ENCODE assay signal across 8 cellular contexts in the genomic region with DNA sequence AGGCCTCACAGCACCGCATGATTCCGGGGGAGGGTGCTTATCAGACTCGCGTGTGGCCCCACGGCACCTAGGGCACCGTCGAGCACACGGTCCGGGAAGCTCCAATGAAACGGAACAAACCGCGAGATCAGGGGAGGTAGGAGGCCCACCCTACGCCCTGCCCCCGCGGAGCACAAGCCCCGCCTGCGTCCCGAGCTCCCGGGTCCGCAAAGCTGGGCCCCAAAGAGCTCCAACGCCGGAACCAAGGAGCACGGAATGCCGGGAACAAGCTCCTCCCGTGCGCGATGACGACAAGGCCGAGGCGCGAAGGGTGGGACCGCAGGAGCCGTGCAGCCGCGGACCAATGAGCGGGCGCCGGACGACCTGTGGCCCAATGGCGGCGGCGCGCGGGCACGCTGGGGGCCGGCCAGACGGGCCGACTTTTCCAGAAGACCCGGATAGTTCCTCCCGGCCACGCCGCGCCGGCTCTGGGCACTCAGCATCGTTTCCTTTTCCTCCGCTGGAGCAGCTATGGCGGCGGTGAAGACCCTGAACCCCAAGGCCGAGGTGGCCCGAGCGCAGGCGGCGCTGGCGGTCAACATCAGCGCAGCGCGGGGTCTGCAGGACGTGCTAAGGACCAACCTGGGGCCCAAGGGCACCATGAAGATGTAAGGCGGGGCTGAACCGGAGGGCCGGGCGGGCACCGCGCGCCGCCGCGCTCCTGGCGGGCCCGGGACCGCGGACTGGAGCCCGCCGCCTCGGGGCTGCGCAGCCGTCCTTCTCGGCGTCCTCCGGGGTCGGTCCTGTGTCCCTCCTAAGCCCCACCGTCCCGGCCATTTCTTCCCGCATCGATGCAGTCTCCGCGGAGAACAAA. TPM values are rescaled to one million over a fixed set of nuclear protein-coding genes. Genes with fewer than 3 reads are reported as not detected.
DNase-seq lines count a peak whose midpoint lies in the region; ATAC-seq and TF ChIP-seq lines count a peak whose summit lies in the region.

TSS of gene CCT6A (plus strand) at position 427 of the 853 bp plus-strand sequence. CDS start at position 511, 84 bp downstream.
TSS of gene PSPH (minus strand) at position 106 of the 853 bp plus-strand sequence. CDS start 30,232 bp downstream, outside the sequence.

- peak within 1 kb of the TSS; percentile 95 for H3K27ac ChIP-seq in cardiac muscle cell
- peak within 1 kb of the TSS; percentile 93 for H3K27ac ChIP-seq in trophoblast cell (ENCODE audit: low read depth, low read length)
- H3K27ac ChIP-seq in transverse colon, result peak within 1 kb of the TSS; percentile 89 to 96 (median 94)

- H3K79me1 ChIP-seq in trophoblast cell (ENCODE audit: low read length), result peaks cover 11% of the 10 kb centered on the region

- H3K4me3 Mint-ChIP-seq in activated naive CD8-positive, alpha-beta T cell treated with anti-CD3 and anti-CD28 coated beads, Interleukin-2, amount 50 U/mL, for 24 hours, result peak within 1 kb of the TSS; percentile 99

- H3K4ac ChIP-seq in trophoblast cell (ENCODE audit: low read depth, low read length), result peak within 1 kb of the TSS; percentile 98

- H3K4me3 ChIP-seq in GM12865 (ENCODE audit: low read depth, low read length) (peak within 1 kb of the TSS; percentile 99), cardiac muscle cell (peak within 1 kb of the TSS; percentile 91), trophoblast cell (ENCODE audit: low read depth, low read length) (peak within 1 kb of the TSS; percentile 97), transverse colon (peak within 1 kb of the TSS; percentile 61 to 94 (median 74))

- H3K27me3 Mint-ChIP-seq in activated naive CD8-positive, alpha-beta T cell treated with anti-CD3 and anti-CD28 coated beads, Interleukin-2, amount 50 U/mL, for 24 hours, result no peaks in the 10 kb centered on the region

- H2BK12ac ChIP-seq in trophoblast cell (ENCODE audit: low read length), result peak within 1 kb of the TSS; percentile 77

- no peak for TF ChIP-seq CTCF in GM12865 (IDR thresholded peaks at IDR 0.05; ENCODE audit: insufficient read depth, low read depth, low read length, missing control alignments)
- TF ChIP-seq CTCF in cardiac muscle cell (IDR thresholded peaks at IDR 0.05; ENCODE audit: low read depth, low read length), result no peak
- no peak for TF ChIP-seq CTCF in transverse colon (IDR thresholded peaks at IDR 0.05)

- H3K36me3 ChIP-seq in cardiac muscle cell (peaks cover 31% of the 10 kb centered on the region), trophoblast cell (ENCODE audit: control insufficient read depth in 1 of 2, insufficient read depth in 2 of 2, low read length in 2 of 2) (peaks cover 12 to 17% of the 10 kb centered on the region in 2 experiments), transverse colon (peaks cover 0 to 24% (median 7%) of the 10 kb centered on the region in 4 donors)

- intact Hi-C loops in transverse colon (cut with DNase I; ENCODE audit: low total_unique reads), result no loop called here

- peak within 1 kb of the TSS; percentile 96 for H3K9ac ChIP-seq in trophoblast cell (ENCODE audit: low read length)

- peak within 1 kb of the TSS; percentile 84 for H2AFZ ChIP-seq in trophoblast cell (ENCODE audit: insufficient read depth, low read length, poor library complexity)

- H3K18ac ChIP-seq in trophoblast cell (ENCODE audit: low read length), result peak within 1 kb of the TSS; percentile 97

- peaks cover 13% of the 10 kb centered on the region for H3K4me1 ChIP-seq in cardiac muscle cell (ENCODE audit: low read depth)
- peaks cover 7 to 8% of the 10 kb centered on the region in 2 experiments for H3K4me1 ChIP-seq in trophoblast cell (ENCODE audit: control insufficient read depth in 1 of 2, insufficient read depth in 2 of 2, low read length in 2 of 2)
- H3K4me1 ChIP-seq in transverse colon, result peaks cover 11 to 58% (median 35%) of the 10 kb centered on the region in 4 donors

- peak; percentile 92 for TF ChIP-seq POLR2A in transverse colon (IDR thresholded peaks at IDR 0.05)

- peaks cover 53% of the 10 kb centered on the region for H3K4me1 Mint-ChIP-seq in activated naive CD8-positive, alpha-beta T cell treated with anti-CD3 and anti-CD28 coated beads, Interleukin-2, amount 50 U/mL, for 24 hours

- H3K9me3 Mint-ChIP-seq in activated naive CD8-positive, alpha-beta T cell treated with anti-CD3 and anti-CD28 coated beads, Interleukin-2, amount 50 U/mL, for 24 hours, result no peaks in the 10 kb centered on the region

- no peak for TF ChIP-seq EP300 in transverse colon (IDR thresholded peaks at IDR 0.05; ENCODE audit: low read depth)

- peak within 1 kb of the TSS; percentile 97 for H4K91ac ChIP-seq in trophoblast cell (ENCODE audit: low read depth, low read length)

- peak; percentile 96 for ATAC-seq in HG02763 (IDR thresholded peaks at IDR 0.05; ENCODE audit: unreplicated experiment)
- ATAC-seq in activated naive CD8-positive, alpha-beta T cell treated with anti-CD3 and anti-CD28 coated beads, Interleukin-2, amount 50 U/mL, for 24 hours, result peak; percentile 93

- H3K27me3 ChIP-seq in cardiac muscle cell (no peaks in the 10 kb centered on the region), trophoblast cell (ENCODE audit: insufficient read depth, low read length) (no peaks in the 10 kb centered on the region), transverse colon (no peaks in the 10 kb centered on the region)

- H4K12ac ChIP-seq in trophoblast cell (ENCODE audit: low read depth, low read length), result peak within 1 kb of the TSS; percentile 99

- H3K9me3 ChIP-seq in cardiac muscle cell (ENCODE audit: low read depth), result no peaks in the 10 kb centered on the region
- no peaks in the 10 kb centered on the region for H3K9me3 ChIP-seq in trophoblast cell (ENCODE audit: insufficient read depth, low read depth, low read length)
- no peaks in the 10 kb centered on the region for H3K9me3 ChIP-seq in transverse colon

- peak within 1 kb of the TSS; percentile 89 for H2BK5ac ChIP-seq in trophoblast cell (ENCODE audit: low read depth, low read length, poor library complexity)

- peaks cover 23% of the 10 kb centered on the region for H3K79me2 ChIP-seq in trophoblast cell (ENCODE audit: control insufficient read depth, insufficient read depth, low read length, poor library complexity)

- H3K23ac ChIP-seq in trophoblast cell (ENCODE audit: low read length), result no peak within 1 kb of the TSS

- peak within 1 kb of the TSS; percentile 86 for H2AK5ac ChIP-seq in trophoblast cell (ENCODE audit: low read length)

- in situ Hi-C loops in transverse colon (cut with MboI; ENCODE audit: low pct_ligation_motif_present in 1 of 4, low pct_unique_long_range_greater_than_20kb in 1 of 4, low sequenced_read_pairs in 3 of 4), result no loop called here

- peak within 1 kb of the TSS; percentile 98 for H3K14ac ChIP-seq in trophoblast cell (ENCODE audit: low read length)

- H3K4me2 ChIP-seq in trophoblast cell (ENCODE audit: low read length), result peak within 1 kb of the TSS; percentile 75

- H2BK120ac ChIP-seq in trophoblast cell (ENCODE audit: insufficient read depth, low read length, poor library complexity), result peak within 1 kb of the TSS; percentile 75

- peaks cover 49% of the 10 kb centered on the region for H3K36me3 Mint-ChIP-seq in activated naive CD8-positive, alpha-beta T cell treated with anti-CD3 and anti-CD28 coated beads, Interleukin-2, amount 50 U/mL, for 24 hours (ENCODE audit: low read depth)

- H3K27ac Mint-ChIP-seq in activated naive CD8-positive, alpha-beta T cell treated with anti-CD3 and anti-CD28 coated beads, Interleukin-2, amount 50 U/mL, for 24 hours, result peak within 1 kb of the TSS; percentile 99

- H4K8ac ChIP-seq in trophoblast cell (ENCODE audit: low read depth, low read length), result peak within 1 kb of the TSS; percentile 97

- peak; percentile 99 for DNase-seq in GM12865 (ENCODE audit: low read depth)
- peak; percentile 79 for DNase-seq in NCI-H1417 treated with DMSO at 0.1 percent for 48 hours (lab: John Stamatoyannopoulos, UW)
- DNase-seq in SW480 (ENCODE audit: low spot score), result peak; percentile 99
- peak; percentile 96 for DNase-seq in activated naive CD8-positive, alpha-beta T cell treated with anti-CD3 and anti-CD28 coated beads, Interleukin-2, amount 50 U/mL, for 24 hours
- DNase-seq in cardiac muscle cell (ENCODE audit: low read depth in 1 of 2, low spot score in 1 of 2), result peak; percentile 99
- peak; percentile 98 to 99 for DNase-seq in trophoblast cell
- peak; percentile 98 for DNase-seq in transverse colon

- WGBS in trophoblast cell (ENCODE audit: extremely low coverage, insufficient coverage, insufficient read length), result no CpG with 5 or more reads among the region's 97 CpGs
- 0% methylated on average over 66 of the region's 97 CpGs; no CpG with 5 or more reads in 1 of the 2 donors for whole genome bisulfite sequencing in transverse colon (ENCODE audit: low coverage in 1 of 2), 2 donors

RNA-seq across cellular contexts. Expression of gene CCT6A, which starts in this region (rescaled TPM):
- total RNA-seq in cardiac muscle cell (99.0 and 105 TPM in 2 replicates), transverse colon (10 to 100 TPM; 47.9 to 92.9 (median 70.9) TPM)
- polyA plus RNA-seq in cardiac muscle cell, result 144 and 167 TPM in 2 replicates
- polyA plus RNA-seq in trophoblast cell (2013), result 211 and 221 TPM in 2 replicates

RNA-seq across cellular contexts. Expression of gene PSPH, which starts in this region (rescaled TPM):
- total RNA-seq in cardiac muscle cell (64.8 and 92.7 TPM in 2 replicates), transverse colon (10 to 100 TPM in 2 of 4 donors, 1 to 10 TPM in 2; 8.9 to 15.1 (median 10.0) TPM)
- 37.7 and 49.0 TPM in 2 replicates for polyA plus RNA-seq in cardiac muscle cell
- 9.9 and 10.7 TPM in 2 replicates for polyA plus RNA-seq in trophoblast cell (2013)

Comparison
In these comparisons a context has a peak if more than half of its experiments do, and no peak if none do; other contexts are left out.
1. Peak in every context shown above with its lines: DNase-seq, ATAC-seq, H3K4me3 ChIP-seq and H3K27ac ChIP-seq.